Comparison of ENCODE assay signal across 21 cellular contexts in the genomic region with DNA sequence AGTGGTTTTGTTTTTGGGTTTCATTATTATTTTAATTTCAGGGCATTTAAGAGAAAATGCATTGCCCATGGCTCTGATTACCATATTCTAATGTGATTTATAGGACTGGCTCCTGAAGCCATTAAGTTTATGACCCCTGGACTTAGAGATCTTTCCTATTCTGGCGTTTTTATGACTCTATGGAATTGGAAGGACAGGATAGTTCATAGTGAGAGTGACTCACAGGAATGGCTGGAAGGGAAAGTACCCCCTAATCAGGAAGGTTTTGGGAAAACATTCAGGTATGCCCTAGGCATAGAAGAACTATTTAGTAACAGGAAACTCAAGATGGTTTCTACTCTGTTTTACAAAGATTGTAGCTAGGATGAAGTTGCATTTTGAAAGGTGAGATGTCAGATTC.
DNase-seq lines count a peak whose midpoint lies in the region; ATAC-seq, FAIRE-seq and TF ChIP-seq lines count a peak whose summit lies in the region.
"Had no signal": no experiment of that assay in that cellular context is flagged by ENCODE, and none has a peak within 500 bp of the region (broad histone marks: within the 10 kb centered on the region; RNA-seq: fewer than 3 reads in every experiment).

No MANE protein-coding gene starts in this region.

- no peak overlapping the region for H3K4me3 Mint-ChIP-seq in activated CD4-positive, alpha-beta memory T cell treated with anti-CD3 and anti-CD28 coated beads for 36 hours
- H3K4me3 Mint-ChIP-seq: activated naive CD8-positive, alpha-beta T cell; activated T-cell treated with anti-CD3 and anti-CD28 coated beads, Interleukin-2, amount 50 U/mL, for 24 hours; effector memory CD8-positive, alpha-beta T cell; mesothelial cell of epicardium; stimulated activated effector memory CD8-positive, alpha-beta T cell treated with anti-CD3 and anti-CD28 coated beads, Interleukin-12 subunit alpha, Interleukin-12 subunit beta, amount 100 ng/mL, for 72 hours had no signal

- H3K9me3 Mint-ChIP-seq in activated CD4-positive, alpha-beta memory T cell treated with anti-CD3 and anti-CD28 coated beads for 36 hours: no peaks in the 10 kb centered on the region
- H3K9me3 Mint-ChIP-seq: activated T-cell treated with anti-CD3 and anti-CD28 coated beads, Interleukin-2, amount 50 U/mL, for 24 hours; effector memory CD8-positive, alpha-beta T cell; stimulated activated effector memory CD8-positive, alpha-beta T cell treated with anti-CD3 and anti-CD28 coated beads, Interleukin-12 subunit alpha, Interleukin-12 subunit beta, amount 100 ng/mL, for 72 hours had no signal

- WGBS in SK-N-SH (ENCODE audit: low lambda C conversion rate): 6% methylated on average over 1 of the region's 1 CpG
- WGBS in transverse colon (ENCODE audit: low coverage in 1 of 2), 2 donors: 20% methylated on average over 1 of the region's 1 CpG; no CpG with 5 or more reads in 1 of the 2 donors

- H3K36me3 ChIP-seq in SK-N-SH (replicated peaks in 1 of 2; ENCODE audit: control insufficient read depth in 1 of 2, insufficient read depth in 2 of 2, low read length in 1 of 2) (no peaks in the 10 kb centered on the region), keratinocyte (ENCODE audit: control insufficient read depth in 2 of 2, extremely low read depth in 1 of 2, insufficient read depth in 2 of 2, low read length in 2 of 2) (no peaks in the 10 kb centered on the region), transverse colon (no peaks in the 10 kb centered on the region)
- H3K36me3 ChIP-seq: gastrocnemius medialis, upper lobe of left lung had no signal

- in situ Hi-C loops in transverse colon (cut with MboI; ENCODE audit: low pct_ligation_motif_present in 1 of 4, low pct_unique_long_range_greater_than_20kb in 1 of 4, low sequenced_read_pairs in 3 of 4): loop anchor here in 3 of 4 donors (10.0 to 25.0 kb wide), 5 partner anchors 476 to 776 kb away; no protein-coding TSS in a partner anchor

- no peak; the same call in 2 of the 3 replicates for ATAC-seq in SK-N-SH treated with all-trans-retinoic acid at 6 μM for 48 hours
- ATAC-seq: effector memory CD8-positive, alpha-beta T cell; gastrocnemius medialis; stimulated activated effector memory CD8-positive, alpha-beta T cell treated with anti-CD3 and anti-CD28 coated beads, Interleukin-12 subunit alpha, Interleukin-12 subunit beta, amount 100 ng/mL, for 72 hours had no signal

- peaks cover 4% of the 10 kb centered on the region for H3F3A ChIP-seq in SK-N-SH (replicated peaks; ENCODE audit: insufficient read depth)

- dilution Hi-C loops in keratinocyte (cut with MboI; ENCODE audit: extremely low pct_ligation_motif_present, low sequenced_read_pairs): no loop called here

- TF ChIP-seq CTCF in SK-N-SH (IDR thresholded peaks at IDR 0.05): no peak
- no peak for TF ChIP-seq CTCF in keratinocyte (optimal IDR thresholded peaks at IDR 0.05 in 1 of 3, IDR thresholded peaks at IDR 0.05 in 1 of 3, conservative IDR thresholded peaks at IDR 0.05 in 1 of 3; ENCODE audit: extremely low read depth in 1 of 3, insufficient read depth in 2 of 3, low read length in 3 of 3)
- no peak for TF ChIP-seq CTCF in transverse colon (IDR thresholded peaks at IDR 0.05)

- no peak overlapping the region for H3K9ac ChIP-seq in SK-N-SH
- no peak overlapping the region for H3K9ac ChIP-seq in keratinocyte (ENCODE audit: control insufficient read depth, extremely low read depth, insufficient read depth, low read length)

- no peaks in the 10 kb centered on the region for H3K4me1 ChIP-seq in SK-N-SH (ENCODE audit: control insufficient read depth in 1 of 2, insufficient read depth in 2 of 2, low read depth in 1 of 2, low read length in 1 of 2)
- peaks cover 7% of the 10 kb centered on the region for H3K4me1 ChIP-seq in keratinocyte (ENCODE audit: control insufficient read depth, extremely low read depth, insufficient read depth, low read length)
- peaks cover 0 to 22% (median 0%) of the 10 kb centered on the region in 4 donors for H3K4me1 ChIP-seq in transverse colon
- H3K4me1 ChIP-seq: upper lobe of left lung had no signal

- H4K20me1 ChIP-seq in SK-N-SH (ENCODE audit: insufficient read depth): no peaks in the 10 kb centered on the region
- no peaks in the 10 kb centered on the region for H4K20me1 ChIP-seq in keratinocyte (ENCODE audit: control insufficient read depth, extremely low read depth, insufficient read depth, low read length)

- H3K9me3 ChIP-seq in SK-N-SH (no peaks in the 10 kb centered on the region), keratinocyte (ENCODE audit: control insufficient read depth, low read depth, low read length) (no peaks in the 10 kb centered on the region), transverse colon (no peaks in the 10 kb centered on the region)
- H3K9me3 ChIP-seq: gastrocnemius medialis, upper lobe of left lung had no signal

- no peak overlapping the region for H3K27ac Mint-ChIP-seq in activated CD4-positive, alpha-beta memory T cell treated with anti-CD3 and anti-CD28 coated beads for 36 hours
- H3K27ac Mint-ChIP-seq: activated naive CD8-positive, alpha-beta T cell; activated T-cell treated with anti-CD3 and anti-CD28 coated beads, Interleukin-2, amount 50 U/mL, for 24 hours; effector memory CD8-positive, alpha-beta T cell; mesothelial cell of epicardium; stimulated activated effector memory CD8-positive, alpha-beta T cell treated with anti-CD3 and anti-CD28 coated beads, Interleukin-12 subunit alpha, Interleukin-12 subunit beta, amount 100 ng/mL, for 72 hours had no signal

- H3K9me2 ChIP-seq in SK-N-SH: no peaks in the 10 kb centered on the region

- TF ChIP-seq POLR2A in transverse colon (IDR thresholded peaks at IDR 0.05): no peak

- peaks cover 4% of the 10 kb centered on the region for H3K4me1 Mint-ChIP-seq in activated CD4-positive, alpha-beta memory T cell treated with anti-CD3 and anti-CD28 coated beads for 36 hours (ENCODE audit: low read depth)
- H3K4me1 Mint-ChIP-seq: stimulated activated effector memory CD8-positive, alpha-beta T cell treated with anti-CD3 and anti-CD28 coated beads, Interleukin-12 subunit alpha, Interleukin-12 subunit beta, amount 100 ng/mL, for 72 hours had no signal

- H3K79me2 ChIP-seq in SK-N-SH (ENCODE audit: insufficient read depth) (no peaks in the 10 kb centered on the region), keratinocyte (ENCODE audit: control insufficient read depth, insufficient read depth, low read length) (no peaks in the 10 kb centered on the region)

- H3K36me3 Mint-ChIP-seq in activated CD4-positive, alpha-beta memory T cell treated with anti-CD3 and anti-CD28 coated beads for 36 hours: no peaks in the 10 kb centered on the region
- H3K36me3 Mint-ChIP-seq: activated naive CD8-positive, alpha-beta T cell; mesothelial cell of epicardium; stimulated activated effector memory CD8-positive, alpha-beta T cell treated with anti-CD3 and anti-CD28 coated beads, Interleukin-12 subunit alpha, Interleukin-12 subunit beta, amount 100 ng/mL, for 72 hours had no signal

- no peaks in the 10 kb centered on the region for H3K27me3 Mint-ChIP-seq in activated CD4-positive, alpha-beta memory T cell treated with anti-CD3 and anti-CD28 coated beads for 36 hours
- H3K27me3 Mint-ChIP-seq: activated naive CD8-positive, alpha-beta T cell; activated T-cell treated with anti-CD3 and anti-CD28 coated beads, Interleukin-2, amount 50 U/mL, for 24 hours had no signal

- H3K4me2 ChIP-seq in SK-N-SH: no peak overlapping the region
- peak overlapping the region; percentile 18 for H3K4me2 ChIP-seq in keratinocyte (ENCODE audit: control insufficient read depth, extremely low read depth, insufficient read depth, low read depth, low read length)
- H3K4me2 ChIP-seq: smooth muscle cell had no signal

- CTCF ChIA-PET in SK-N-SH (lab: Yijun Ruan, JAX): interaction anchor here (0.8 to 3.2 kb wide), 7 partner anchors 10 to 780 kb away, joined by 3 to 18 read pairs (median 5); no protein-coding TSS in a partner anchor
- CTCF ChIA-PET in activated CD4-positive, alpha-beta memory T cell treated with anti-CD3 and anti-CD28 coated beads for 36 hours (lab: Charles Lee): interaction anchor here (1.1 to 7.3 kb wide), 3 partner anchors 37 to 661 kb away, joined by 3 to 72 read pairs (median 8); no protein-coding TSS in a partner anchor

- no peak overlapping the region for H3K27ac ChIP-seq in SK-N-SH (ENCODE audit: low read depth in 2 of 2, low read length in 1 of 2)
- H3K27ac ChIP-seq in keratinocyte (ENCODE audit: control insufficient read depth, insufficient read depth, low read length): no peak overlapping the region
- peak overlapping the region in 3 of 4 donors; percentile 44 to 59 (median 49) for H3K27ac ChIP-seq in transverse colon
- H3K27ac ChIP-seq: 22Rv1, C4-2B, gastrocnemius medialis, upper lobe of left lung had no signal

- no peak overlapping the region for H2AFZ ChIP-seq in SK-N-SH (ENCODE audit: low read depth)
- peak overlapping the region; percentile 57 for H2AFZ ChIP-seq in keratinocyte (ENCODE audit: control insufficient read depth, low read length)

- no peak overlapping the region for H3K4me3 ChIP-seq in SK-N-SH (ENCODE audit: low read depth in 2 of 2, low read length in 1 of 2)
- no peak overlapping the region for H3K4me3 ChIP-seq in keratinocyte (ENCODE audit: control insufficient read depth in 2 of 3, extremely low read depth in 1 of 3, insufficient read depth in 2 of 3, low read depth in 1 of 3, low read length in 3 of 3)
- no peak overlapping the region for H3K4me3 ChIP-seq in transverse colon
- H3K4me3 ChIP-seq: gastrocnemius medialis, smooth muscle cell, upper lobe of left lung had no signal

- TF ChIP-seq EP300 in SK-N-SH (IDR thresholded peaks at IDR 0.05; ENCODE audit: borderline replicate concordance in 1 of 2, low read depth in 1 of 2, low read length in 1 of 2) (no peak), transverse colon (IDR thresholded peaks at IDR 0.05; ENCODE audit: low read depth) (peak; percentile 16)

- POLR2A ChIA-PET in SK-N-SH (lab: Yijun Ruan, JAX): no interaction called here
- POLR2A ChIA-PET in activated CD4-positive, alpha-beta memory T cell treated with anti-CD3 and anti-CD28 coated beads for 36 hours (lab: Charles Lee): no interaction called here

- no peaks in the 10 kb centered on the region for H3K9me1 ChIP-seq in keratinocyte (ENCODE audit: control insufficient read depth, extremely low read depth, insufficient read depth, low read length)

- no peak for TF ChIP-seq RAD21 in SK-N-SH (IDR thresholded peaks at IDR 0.05; ENCODE audit: low read length)

- intact Hi-C loops in transverse colon (cut with DNase I; ENCODE audit: low total_unique reads): no loop called here
- intact Hi-C loops in activated CD4-positive, alpha-beta memory T cell treated with anti-CD3 and anti-CD28 coated beads for 36 hours (cut with micrococcal nuclease): no loop called here

- no peak for DNase-seq in SK-N-SH
- DNase-seq in amniotic epithelial cell (ENCODE audit: low read depth): peak; percentile 28
- no peak for DNase-seq in keratinocyte (ENCODE audit: low read depth, low spot score)
- DNase-seq in transverse colon: no peak
- DNase-seq in activated CD4-positive, alpha-beta T cell treated with anti-CD3 and anti-CD28 coated beads for 48 hours: no peak
- DNase-seq in activated CD4-positive, alpha-beta memory T cell treated with anti-CD3 and anti-CD28 coated beads for 36 hours: no peak
- no peak for DNase-seq in NCI-H1105 (lab: John Stamatoyannopoulos, UW)
- DNase-seq: activated CD4-positive, alpha-beta T cell treated with anti-CD3 and anti-CD28 coated beads, Interleukin-2, amount 50 U/mL, for 4 hours; activated T-cell treated with anti-CD3 and anti-CD28 coated beads, Interleukin-2, amount 50 U/mL, for 24 hours; effector memory CD8-positive, alpha-beta T cell; gastrocnemius medialis; H7; KG1; upper lobe of left lung had no signal

- peak; percentile 55 for FAIRE-seq in keratinocyte (lab: Jason Lieb, UNC)

- no peaks in the 10 kb centered on the region for H3K27me3 ChIP-seq in SK-N-SH (ENCODE audit: insufficient read depth)
- H3K27me3 ChIP-seq in keratinocyte (ENCODE audit: control insufficient read depth, extremely low read depth, insufficient read depth, low read length): no peaks in the 10 kb centered on the region
- no peaks in the 10 kb centered on the region for H3K27me3 ChIP-seq in transverse colon
- H3K27me3 ChIP-seq: gastrocnemius medialis, upper lobe of left lung had no signal

Comparison
In these comparisons a context has a peak if more than half of its experiments do, and no peak if none do; other contexts are left out.
1. H3K27ac ChIP-seq: peak in transverse colon (3 of 4); none in SK-N-SH (0 of 2) and keratinocyte (single experiment).